ENCODE assay signal across 1 cellular context in genomic region chr3:56970401-56971002, GRCh38.
TF ChIP-seq lines count a peak whose summit lies in the region.

No MANE protein-coding gene starts in this region.

TF ChIP-seq in H1, 55 proteins besides CTCF, POLR2A, EP300 and RAD21:
- no peak for TF ChIP-seq TAF1 (IDR thresholded peaks at IDR 0.05; ENCODE audit: low read depth, low read length)
- TF ChIP-seq CEBPB (IDR thresholded peaks at IDR 0.05; ENCODE audit: low read depth, low read length), result no peak
- no peak for TF ChIP-seq ZNF274 (IDR thresholded peaks at IDR 0.05; ENCODE audit: borderline replicate concordance, extremely low read depth, low read length)
- no peak for TF ChIP-seq ASH2L (IDR thresholded peaks at IDR 0.05; ENCODE audit: low read length)
- no peak for TF ChIP-seq CREB1 (IDR thresholded peaks at IDR 0.05)
- no peak for TF ChIP-seq MAX (IDR thresholded peaks at IDR 0.05)
- TF ChIP-seq ATF2 (IDR thresholded peaks at IDR 0.05; ENCODE audit: low read length), result no peak
- no peak for TF ChIP-seq SP1 (IDR thresholded peaks at IDR 0.05; ENCODE audit: low read depth, low read length)
- TF ChIP-seq FOSL1 (IDR thresholded peaks at IDR 0.05; ENCODE audit: insufficient read depth, low read depth, low read length), result no peak
- no peak for TF ChIP-seq SAP30 (IDR thresholded peaks at IDR 0.05; ENCODE audit: insufficient read depth, insufficient replicate concordance, low read length)
- TF ChIP-seq PHF8 (conservative IDR thresholded peaks at IDR 0.05; ENCODE audit: low read depth, low read length), result no peak
- no peak for TF ChIP-seq CBX8 (IDR thresholded peaks at IDR 0.05; ENCODE audit: borderline replicate concordance, low read depth, low read length)
- no peak for TF ChIP-seq SIN3A (conservative IDR thresholded peaks at IDR 0.05 in 1 of 2, IDR thresholded peaks at IDR 0.05 in 1 of 2; ENCODE audit: low read depth in 1 of 2, low read length in 2 of 2)
